ENCODE assay signal across 1 cellular context in genomic region chr1:247110627-247111258, GRCh38.
TF ChIP-seq lines count a peak whose summit lies in the region.

No MANE protein-coding gene starts in this region.

TF ChIP-seq in GM12878, 131 proteins besides CTCF, POLR2A, EP300 and RAD21 (continued from another document):
- TF ChIP-seq CEBPZ (IDR thresholded peaks at IDR 0.05; ENCODE audit: low read depth, low read length) = no peak
- TF ChIP-seq STAT1 (conservative IDR thresholded peaks at IDR 0.05) = no peak
- no peak for TF ChIP-seq NFXL1 (IDR thresholded peaks at IDR 0.05; ENCODE audit: borderline replicate concordance)
- TF ChIP-seq CHD4 (IDR thresholded peaks at IDR 0.05) = no peak
- TF ChIP-seq ZNF207 (IDR thresholded peaks at IDR 0.05; ENCODE audit: borderline replicate concordance) = no peak
- no peak for TF ChIP-seq IKZF1 (conservative IDR thresholded peaks at IDR 0.05)
- no peak for TF ChIP-seq CREB1 (IDR thresholded peaks at IDR 0.05; ENCODE audit: low read depth)
- TF ChIP-seq LARP7 (IDR thresholded peaks at IDR 0.05) = no peak
- TF ChIP-seq FOXK2 (IDR thresholded peaks at IDR 0.05) = no peak
TF ChIP-seq in GM12878: peak in this region for 0.
